ENCODE assay signal across 11 cellular contexts in the genomic region with DNA sequence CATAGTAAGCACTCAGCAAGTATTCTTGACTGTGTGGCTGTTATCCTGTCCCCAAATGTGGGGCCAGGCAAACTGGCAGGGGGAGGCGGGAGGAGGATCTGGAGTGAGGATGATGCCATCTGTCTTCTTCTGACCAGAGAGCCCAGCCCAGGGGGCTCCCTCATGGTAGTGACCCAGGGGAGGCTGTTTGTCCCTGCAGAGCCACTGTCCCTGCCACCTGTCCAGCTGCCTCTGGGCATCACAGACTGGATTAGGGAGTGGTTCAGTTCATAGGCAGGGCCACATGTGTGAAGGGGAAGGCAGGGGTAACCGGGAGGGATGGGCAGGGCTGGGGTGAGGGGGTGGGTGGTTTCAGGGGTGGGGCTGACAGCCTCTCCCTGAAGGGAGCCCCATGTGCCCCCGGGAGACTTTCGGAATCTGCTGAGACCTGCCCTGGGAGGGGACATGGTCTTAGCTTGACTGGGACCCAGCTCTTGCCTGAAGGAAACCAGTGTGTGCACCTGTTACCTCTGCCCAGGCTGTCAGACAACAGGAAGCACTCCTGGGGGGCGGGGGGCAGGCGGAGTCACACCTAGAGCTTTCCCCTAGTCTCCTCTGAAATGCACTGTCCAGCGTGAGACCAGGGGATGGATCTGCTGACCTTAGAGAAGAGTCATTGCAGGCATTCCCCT. TPM values are rescaled to one million over a fixed set of nuclear protein-coding genes. Genes with fewer than 3 reads are reported as not detected.
A peak's percentile ranks its signal among the peaks of the same experiment; 100 is the strongest.
DNase-seq lines count a peak whose midpoint lies in the region; ATAC-seq and TF ChIP-seq lines count a peak whose summit lies in the region.
"Had no signal": no experiment of that assay in that cellular context is flagged by ENCODE, and none has a peak within 500 bp of the region (broad histone marks: within the 10 kb centered on the region; RNA-seq: fewer than 3 reads in every experiment).

No MANE protein-coding gene starts in this region.

- no peak overlapping the region for H3K27ac Mint-ChIP-seq in CD8-positive, alpha-beta T cell

- intact Hi-C loops in CD8-positive, alpha-beta T cell (cut with DNase I, micrococcal nuclease) = loop anchor here (1.0 to 2.0 kb wide), 3 partner anchors 41 to 224 kb away; no protein-coding TSS in a partner anchor
- intact Hi-C loops in HCT116 (cut with micrococcal nuclease) = loop anchor here (1.0 kb wide), 1 partner anchor 42 kb away; no protein-coding TSS in a partner anchor

- H2BK15ac ChIP-seq in neuronal stem cell (ENCODE audit: low read length) = no peak overlapping the region

- H3K4ac ChIP-seq in neuronal stem cell (ENCODE audit: low read length) = no peak overlapping the region
- no peak overlapping the region for H3K4ac ChIP-seq in trophoblast cell (ENCODE audit: low read depth, low read length)

- TF ChIP-seq CTCF in CD8-positive, alpha-beta T cell (IDR thresholded peaks at IDR 0.05) = no peak
- TF ChIP-seq CTCF in HCT116 (IDR thresholded peaks at IDR 0.05 in 2 of 3, conservative IDR thresholded peaks at IDR 0.05 in 1 of 3; ENCODE audit: borderline replicate concordance in 1 of 3, insufficient read depth in 1 of 3, low read depth in 2 of 3, low read length in 2 of 3) (no peak), RWPE2 (IDR thresholded peaks at IDR 0.05; ENCODE audit: poor library complexity, severe bottlenecking) (no peak)

- no peaks in the 10 kb centered on the region for H4K20me1 ChIP-seq in HCT116 (ENCODE audit: insufficient read depth)

- H3K9me2 ChIP-seq in HCT116 (ENCODE audit: insufficient read depth) = no peaks in the 10 kb centered on the region

- H3K4me3 Mint-ChIP-seq in CD8-positive, alpha-beta T cell = no peak overlapping the region
- H3K4me3 Mint-ChIP-seq: CD14-positive monocyte had no signal

- RAD21 ChIA-PET in HCT116 (lab: Charles Lee; ENCODE audit: low non-redundant PET in 1 of 2, low total read pairs in 2 of 2, uncharacterized antibody in 2 of 2, unreplicated experiment in 2 of 2) = no interaction called here

- CTCF ChIA-PET in CD8-positive, alpha-beta T cell (lab: Charles Lee) = interaction anchor here (0.7 to 2.6 kb wide), 10 partner anchors 9 to 224 kb away, joined by 3 to 11 read pairs (median 3); partner anchors contain the start of gene ARHGAP23
- CTCF ChIA-PET in HCT116 (lab: Charles Lee) = interaction anchor here (0.6 to 1.8 kb wide), 4 partner anchors 14 to 119 kb away, joined by 3 to 5 read pairs (median 4); no protein-coding TSS in a partner anchor

- H3K27me3 ChIP-seq in CD8-positive, alpha-beta T cell (ENCODE audit: insufficient read depth, low read length) = no peaks in the 10 kb centered on the region
- no peaks in the 10 kb centered on the region for H3K27me3 ChIP-seq in HCT116 (ENCODE audit: insufficient read depth, low read length)
- H3K27me3 ChIP-seq in RWPE2 (ENCODE audit: insufficient read depth, poor library complexity, severe bottlenecking) = no peaks in the 10 kb centered on the region
- no peaks in the 10 kb centered on the region for H3K27me3 ChIP-seq in neuronal stem cell (ENCODE audit: control insufficient read depth in 3 of 3, insufficient read depth in 3 of 3, low read depth in 1 of 3, low read length in 3 of 3)
- no peaks in the 10 kb centered on the region for H3K27me3 ChIP-seq in trophoblast cell (ENCODE audit: insufficient read depth, low read length)
- H3K27me3 ChIP-seq: brain microvascular endothelial cell had no signal

- H3K4me3 ChIP-seq in CD8-positive, alpha-beta T cell (ENCODE audit: low read depth, low read length) = no peak overlapping the region
- H3K4me3 ChIP-seq in HCT116 (replicated peaks in 1 of 2; ENCODE audit: low read depth in 1 of 2, low read length in 2 of 2) = no peak overlapping the region
- no peak overlapping the region for H3K4me3 ChIP-seq in RWPE2 (ENCODE audit: severe bottlenecking)
- no peak overlapping the region for H3K4me3 ChIP-seq in neuronal stem cell (ENCODE audit: low read length in 2 of 2)
- no peak overlapping the region for H3K4me3 ChIP-seq in trophoblast cell (ENCODE audit: low read depth, low read length)
- H3K4me3 ChIP-seq: GM23248 had no signal

- ATAC-seq in CD8-positive, alpha-beta T cell = peak; percentile 34
- ATAC-seq in HCT116 (peak; percentile 8; the same call in 1 of the 2 replicates), RWPE2 (ENCODE audit: low read depth) (0 out of 3 replicates have a peak, but pooled peaks have one; percentile 4)

- no peak overlapping the region for H4K91ac ChIP-seq in neuronal stem cell (ENCODE audit: low read depth, low read length, poor library complexity)
- no peak overlapping the region for H4K91ac ChIP-seq in trophoblast cell (ENCODE audit: low read depth, low read length)

- H2AK5ac ChIP-seq in neuronal stem cell (ENCODE audit: low read depth, low read length) (peak overlapping the region; percentile 91), trophoblast cell (ENCODE audit: low read length) (no peak overlapping the region)

- no CpG with 5 or more reads among the region's 7 CpGs for WGBS in neuronal stem cell (ENCODE audit: extremely low coverage in 2 of 2, insufficient read length in 2 of 2, insufficient replicate concordance in 1 of 2), 2 donors
- no CpG with 5 or more reads among the region's 7 CpGs for WGBS in trophoblast cell (ENCODE audit: extremely low coverage, insufficient coverage, insufficient read length)

- H2AFZ ChIP-seq in HCT116 (ENCODE audit: low read depth, low read length, poor library complexity, severe bottlenecking) = no peak overlapping the region
- H2AFZ ChIP-seq in neuronal stem cell (ENCODE audit: low read length) = no peak overlapping the region
- no peak overlapping the region for H2AFZ ChIP-seq in trophoblast cell (ENCODE audit: insufficient read depth, low read length, poor library complexity)

- no TSS peak for BruUV-seq in HCT116 (replicated peaks; lab: Mats Ljungman, UMichigan)

- no peak overlapping the region for H3K23ac ChIP-seq in neuronal stem cell (ENCODE audit: low read depth, low read length, poor library complexity)
- no peak overlapping the region for H3K23ac ChIP-seq in trophoblast cell (ENCODE audit: low read length)

- H3K9ac ChIP-seq in HCT116 (ENCODE audit: low read length) (no peak overlapping the region), neuronal stem cell (ENCODE audit: low read depth, low read length, poor library complexity) (no peak overlapping the region), trophoblast cell (ENCODE audit: low read length) (no peak overlapping the region)
- H3K9ac ChIP-seq: GM23248 had no signal

- no peaks in the 10 kb centered on the region for H3K9me3 ChIP-seq in CD8-positive, alpha-beta T cell (ENCODE audit: low read length)
- H3K9me3 ChIP-seq in HCT116 (ENCODE audit: control insufficient read depth in 1 of 2, insufficient read depth in 1 of 2, low read depth in 1 of 2, low read length in 2 of 2) (no peaks in the 10 kb centered on the region), RWPE2 (ENCODE audit: severe bottlenecking) (no peaks in the 10 kb centered on the region), neuronal stem cell (replicated peaks in 1 of 2; ENCODE audit: control insufficient read depth in 2 of 2, insufficient read depth in 1 of 2, low read depth in 1 of 2, low read length in 2 of 2) (no peaks in the 10 kb centered on the region), trophoblast cell (ENCODE audit: insufficient read depth, low read depth, low read length) (no peaks in the 10 kb centered on the region)

- TF ChIP-seq POLR2A in HCT116 (IDR thresholded peaks at IDR 0.05; ENCODE audit: borderline replicate concordance, extremely low read depth, insufficient read depth, insufficient read length) = no peak

- H4K8ac ChIP-seq in neuronal stem cell (ENCODE audit: low read depth, low read length) = no peak overlapping the region
- H4K8ac ChIP-seq in trophoblast cell (ENCODE audit: low read depth, low read length) = no peak overlapping the region

- H3K14ac ChIP-seq in neuronal stem cell (ENCODE audit: low read length) (peak overlapping the region; percentile 26), trophoblast cell (ENCODE audit: low read length) (no peak overlapping the region)

- no peak overlapping the region for H2BK5ac ChIP-seq in neuronal stem cell (ENCODE audit: low read length)
- H2BK5ac ChIP-seq in trophoblast cell (ENCODE audit: low read depth, low read length, poor library complexity) = no peak overlapping the region

- H4K12ac ChIP-seq in trophoblast cell (ENCODE audit: low read depth, low read length) = no peak overlapping the region

- no peaks in the 10 kb centered on the region for H3K79me1 ChIP-seq in neuronal stem cell (ENCODE audit: low read depth, low read length)
- H3K79me1 ChIP-seq in trophoblast cell (ENCODE audit: low read length) = no peaks in the 10 kb centered on the region

- peaks cover 7% of the 10 kb centered on the region for H3K4me1 ChIP-seq in CD8-positive, alpha-beta T cell (ENCODE audit: insufficient read depth, low read length)
- peaks cover 30 to 44% of the 10 kb centered on the region in 2 experiments for H3K4me1 ChIP-seq in HCT116 (ENCODE audit: control insufficient read depth in 1 of 2, insufficient read depth in 2 of 2, low read length in 2 of 2)
- H3K4me1 ChIP-seq in RWPE2 (ENCODE audit: insufficient read depth, poor library complexity, severe bottlenecking) = peaks cover 14% of the 10 kb centered on the region
- H3K4me1 ChIP-seq in neuronal stem cell (ENCODE audit: control insufficient read depth in 2 of 2, insufficient read depth in 1 of 2, low read depth in 1 of 2, low read length in 2 of 2) = peaks cover 4 to 9% of the 10 kb centered on the region in 2 donors
- peaks cover 0 to 4% of the 10 kb centered on the region in 2 experiments for H3K4me1 ChIP-seq in trophoblast cell (ENCODE audit: control insufficient read depth in 1 of 2, insufficient read depth in 2 of 2, low read length in 2 of 2)

- H3K27ac ChIP-seq in CD8-positive, alpha-beta T cell (ENCODE audit: low read depth, low read length) = no peak overlapping the region
- H3K27ac ChIP-seq in HCT116 (ENCODE audit: low read depth, low read length) = no peak overlapping the region
- H3K27ac ChIP-seq in RWPE2 (ENCODE audit: poor library complexity, severe bottlenecking) = no peak overlapping the region
- no peak overlapping the region for H3K27ac ChIP-seq in neuronal stem cell (replicated peaks; ENCODE audit: low read length)
- no peak overlapping the region for H3K27ac ChIP-seq in trophoblast cell (ENCODE audit: low read depth, low read length)
- H3K27ac ChIP-seq: brain microvascular endothelial cell, GM23248 had no signal

- no peak for TF ChIP-seq RAD21 in HCT116 (IDR thresholded peaks at IDR 0.05; ENCODE audit: low read depth)

- POLR2A ChIA-PET in CD8-positive, alpha-beta T cell (lab: Charles Lee) = no interaction called here
- POLR2A ChIA-PET in HCT116 (lab: Charles Lee) = no interaction called here

- H3K18ac ChIP-seq in neuronal stem cell (ENCODE audit: low read length) = peak overlapping the region; percentile 11
- H3K18ac ChIP-seq in trophoblast cell (ENCODE audit: low read length) = no peak overlapping the region

- no peak for DNase-seq in CD8-positive, alpha-beta T cell
- no peak for DNase-seq in HCT116 (ENCODE audit: low read depth, low spot score)
- peak; percentile 54 for DNase-seq in RWPE2 (ENCODE audit: low spot score)
- no peak for DNase-seq in neuronal stem cell (ENCODE audit: low spot score)
- DNase-seq in NCI-H2227 (lab: John Stamatoyannopoulos, UW; ENCODE audit: unreplicated experiment) = no peak
- DNase-seq in ureter (ENCODE audit: low spot score) = no peak
- DNase-seq in trophoblast cell = no peak
- DNase-seq: brain microvascular endothelial cell, GF-D8 had no signal

- H3K36me3 ChIP-seq in CD8-positive, alpha-beta T cell (ENCODE audit: insufficient read depth, low read length) = no peaks in the 10 kb centered on the region
- H3K36me3 ChIP-seq in HCT116 (ENCODE audit: control insufficient read depth in 1 of 2, insufficient read depth in 2 of 2, low read length in 2 of 2) = no peaks in the 10 kb centered on the region
- no peaks in the 10 kb centered on the region for H3K36me3 ChIP-seq in RWPE2 (ENCODE audit: low read depth)
- no peaks in the 10 kb centered on the region for H3K36me3 ChIP-seq in neuronal stem cell (replicated peaks in 1 of 2; ENCODE audit: control insufficient read depth in 2 of 2, insufficient read depth in 2 of 2, low read length in 2 of 2)
- no peaks in the 10 kb centered on the region for H3K36me3 ChIP-seq in trophoblast cell (ENCODE audit: control insufficient read depth in 1 of 2, insufficient read depth in 2 of 2, low read length in 2 of 2)
- H3K36me3 ChIP-seq: brain microvascular endothelial cell had no signal

- H3K27me3 Mint-ChIP-seq in CD8-positive, alpha-beta T cell (ENCODE audit: low read depth) = peaks cover 2% of the 10 kb centered on the region

- no peaks in the 10 kb centered on the region for H3K36me3 Mint-ChIP-seq in CD8-positive, alpha-beta T cell
- H3K36me3 Mint-ChIP-seq: CD14-positive monocyte had no signal

- H2BK12ac ChIP-seq in neuronal stem cell (ENCODE audit: low read length) (no peak overlapping the region), trophoblast cell (ENCODE audit: low read length) (no peak overlapping the region)

- peaks cover 6% of the 10 kb centered on the region for H3K4me1 Mint-ChIP-seq in CD8-positive, alpha-beta T cell (ENCODE audit: low read depth)

- H3K79me2 ChIP-seq in HCT116 (ENCODE audit: insufficient read depth, low read length) (no peaks in the 10 kb centered on the region), trophoblast cell (ENCODE audit: control insufficient read depth, insufficient read depth, low read length, poor library complexity) (no peaks in the 10 kb centered on the region)

- H3K4me2 ChIP-seq in HCT116 (ENCODE audit: low read length) (peak overlapping the region; percentile 56), neuronal stem cell (ENCODE audit: insufficient read depth, low read length, poor library complexity, severe bottlenecking) (no peak overlapping the region), trophoblast cell (ENCODE audit: low read length) (no peak overlapping the region)

- H2BK120ac ChIP-seq in neuronal stem cell (ENCODE audit: low read depth, low read length) (no peak overlapping the region), trophoblast cell (ENCODE audit: insufficient read depth, low read length, poor library complexity) (no peak overlapping the region)

- H3K9me3 Mint-ChIP-seq in CD8-positive, alpha-beta T cell = no peaks in the 10 kb centered on the region
- H3K9me3 Mint-ChIP-seq: CD14-positive monocyte had no signal

RNA-seq across cellular contexts. Expression of gene ARHGAP23, which starts 15.2 kb away (rescaled TPM):
- under 1 TPM; 0.30 to 0.33 TPM for total RNA-seq in CD8-positive, alpha-beta T cell
- total RNA-seq in HCT116 (2021; ENCODE audit: unreplicated experiment) = 41.0 TPM
- 19.5 and 21.5 TPM in 2 replicates for polyA plus RNA-seq in HCT116 (2012)
- 15.0 TPM for polyA plus RNA-seq in neuronal stem cell (2013, experiment 1 of 2)
- polyA plus RNA-seq in neuronal stem cell (2013, experiment 2 of 2) = 15.8 TPM
- 367 TPM for total RNA-seq in ureter
- 16.7 and 17.8 TPM in 2 replicates for polyA plus RNA-seq in trophoblast cell (2013)

Comparison
In these comparisons a context has a peak if more than half of its experiments do, and no peak if none do; other contexts are left out.
1. RNA of gene ARHGAP23, which starts 15.2 kb away (total RNA-seq): 367 TPM in ureter (single experiment) and 41.0 TPM in HCT116 (single experiment); 0.30 to 0.33 TPM in CD8-positive, alpha-beta T cell; every median in the first group is over 10 times any median in the second.
2. Peak in every context shown above with its lines, with median percentiles within 50 percentile points of each other: ATAC-seq.